ENCODE assay signal across 8 cellular contexts in the genomic region with DNA sequence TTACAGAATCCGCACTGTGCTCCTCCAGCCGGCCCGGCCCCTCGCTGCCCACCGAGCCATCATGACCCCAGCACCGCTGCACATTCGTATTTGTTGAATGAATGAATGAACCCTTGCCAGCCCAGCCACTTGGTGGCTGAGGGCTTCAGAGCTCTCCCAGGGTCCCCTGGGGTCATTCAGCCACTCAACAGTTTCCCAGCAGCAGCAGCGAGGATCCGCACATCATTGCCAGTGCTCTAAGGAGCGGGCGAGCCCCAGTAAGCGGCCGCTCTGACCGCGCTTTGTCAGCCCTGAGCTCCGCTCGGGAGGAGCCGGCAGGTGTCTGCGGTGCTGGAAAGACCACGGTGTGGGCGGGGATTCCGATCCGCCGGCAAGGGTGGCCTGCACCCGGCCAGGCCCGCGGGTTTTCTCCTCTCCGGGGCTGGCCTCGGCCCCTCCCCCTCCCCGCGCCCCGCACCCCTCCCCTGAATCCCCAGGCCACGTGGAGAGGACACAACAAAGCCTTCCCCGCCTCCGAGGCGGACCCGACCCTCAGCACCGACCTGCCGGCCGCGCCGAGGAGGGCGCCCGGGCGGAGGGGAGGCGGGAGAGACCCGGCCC. TPM values are rescaled to one million over a fixed set of nuclear protein-coding genes. Genes with fewer than 3 reads are reported as not detected.
DNase-seq lines count a peak whose midpoint lies in the region; ATAC-seq and TF ChIP-seq lines count a peak whose summit lies in the region.

No MANE protein-coding gene starts in this region.

- BruUV-seq in PC-3 (replicated peaks; lab: Mats Ljungman, UMichigan) = no TSS peak

- H3K9me3 ChIP-seq in PC-3 (ENCODE audit: low read length) = no peaks in the 10 kb centered on the region

- no peaks in the 10 kb centered on the region for H3F3A ChIP-seq in PC-3 (ENCODE audit: low read length, unreplicated experiment)

- POLR2A ChIA-PET in PC-3 (lab: Charles Lee; ENCODE audit: unreplicated experiment) = no interaction called here

- TF ChIP-seq CTCF in GM12864 (IDR thresholded peaks at IDR 0.05; ENCODE audit: low read depth, low read length, missing control alignments) (no peak), PC-3 (conservative IDR thresholded peaks at IDR 0.05; ENCODE audit: low read depth, low read length) (no peak), glutamatergic neuron (IDR thresholded peaks at IDR 0.05; ENCODE audit: partially characterized antibody, unreplicated experiment) (no peak), progenitor cell of endocrine pancreas (IDR thresholded peaks at IDR 0.05; ENCODE audit: unreplicated experiment) (no peak)

- no peaks in the 10 kb centered on the region for H3K9me2 ChIP-seq in PC-3 (replicated peaks; ENCODE audit: low read length)

- ATAC-seq in HG03095 (IDR thresholded peaks at IDR 0.05; ENCODE audit: unreplicated experiment) = peak; percentile 31
- peak; percentile 73 for ATAC-seq in PC-3
- ATAC-seq in HG03025 (IDR thresholded peaks at IDR 0.05; ENCODE audit: low FRiP score, unreplicated experiment) = no peak
- ATAC-seq in GM18519 (IDR thresholded peaks at IDR 0.05; ENCODE audit: low FRiP score, unreplicated experiment) = no peak

- peak overlapping the region; percentile 58 for H3K9ac ChIP-seq in PC-3 (ENCODE audit: low read length)

- DNase-seq in GM12864 (ENCODE audit: low read depth) (no peak), PC-3 (peak; percentile 47), glutamatergic neuron (peak; percentile 77), progenitor cell of endocrine pancreas (ENCODE audit: low spot score, unreplicated experiment) (peak; percentile 65)
- peak; percentile 87 for DNase-seq in activated effector memory CD4-positive, alpha-beta T cell treated with anti-CD3 and anti-CD28 coated beads, Interleukin-2, amount 50 U/mL, for 16 hours

- no peak overlapping the region for H3K27ac ChIP-seq in PC-3 (ENCODE audit: low read length)

- peak overlapping the region; percentile 99 for H3K4me2 ChIP-seq in PC-3 (ENCODE audit: low read length)

- H3K36me3 Mint-ChIP-seq in glutamatergic neuron (ENCODE audit: unreplicated experiment) (no peaks in the 10 kb centered on the region), progenitor cell of endocrine pancreas (ENCODE audit: insufficient read depth) (no peaks in the 10 kb centered on the region)

- CTCF ChIA-PET in PC-3 (lab: Charles Lee) = no interaction called here

- H4K20me1 ChIP-seq in PC-3 (ENCODE audit: low read length) = no peaks in the 10 kb centered on the region

- H3K27me3 ChIP-seq in PC-3 (ENCODE audit: low read length) = no peaks in the 10 kb centered on the region

- peaks cover 11% of the 10 kb centered on the region for H3K4me1 Mint-ChIP-seq in glutamatergic neuron (ENCODE audit: low read depth, unreplicated experiment)
- H3K4me1 Mint-ChIP-seq in progenitor cell of endocrine pancreas (ENCODE audit: low read depth) = peaks cover 10% of the 10 kb centered on the region

- peak overlapping the region; percentile 70 for H3K4me3 ChIP-seq in GM12864 (ENCODE audit: low read depth, low read length)
- H3K4me3 ChIP-seq in PC-3 (ENCODE audit: low read length) = peak overlapping the region; percentile 81

- H3K79me2 ChIP-seq in PC-3 (ENCODE audit: low read length) = peaks cover 40% of the 10 kb centered on the region

- peak overlapping the region; percentile 57 for H2AFZ ChIP-seq in PC-3 (ENCODE audit: low read length)

- H3K27ac Mint-ChIP-seq in glutamatergic neuron (ENCODE audit: unreplicated experiment) (peak overlapping the region; percentile 66), progenitor cell of endocrine pancreas (peak overlapping the region; percentile 83)

- intact Hi-C loops in PC-3 (cut with micrococcal nuclease) = no loop called here

- H3K9me3 Mint-ChIP-seq in glutamatergic neuron (ENCODE audit: unreplicated experiment) (peaks cover 8% of the 10 kb centered on the region), progenitor cell of endocrine pancreas (ENCODE audit: low read depth) (no peaks in the 10 kb centered on the region)

- peaks cover 19% of the 10 kb centered on the region for H3K4me1 ChIP-seq in PC-3 (ENCODE audit: insufficient read depth, low read length)

- H3K27me3 Mint-ChIP-seq in glutamatergic neuron (ENCODE audit: unreplicated experiment) (peaks cover 10% of the 10 kb centered on the region), progenitor cell of endocrine pancreas (peaks cover 18% of the 10 kb centered on the region)

- no peaks in the 10 kb centered on the region for H3K36me3 ChIP-seq in PC-3 (ENCODE audit: low read depth, low read length)

- peak overlapping the region; percentile 79 for H3K4me3 Mint-ChIP-seq in glutamatergic neuron (ENCODE audit: unreplicated experiment)
- peak overlapping the region; percentile 76 for H3K4me3 Mint-ChIP-seq in progenitor cell of endocrine pancreas (ENCODE audit: low read depth)

RNA-seq across cellular contexts. Expression of gene BID, which starts 0.6 kb away (rescaled TPM):
- 123 and 129 TPM in 2 replicates for total RNA-seq in PC-3 (2014; rRNA removed)
- 18.5 TPM for total RNA-seq in glutamatergic neuron (ENCODE audit: unreplicated experiment)
- total RNA-seq in progenitor cell of endocrine pancreas = 22.8 and 24.6 TPM in 2 replicates

Comparison
In these comparisons a context has a peak if more than half of its experiments do, and no peak if none do; other contexts are left out.
1. ATAC-seq: peak in HG03095 (single experiment) and PC-3 (single experiment); none in HG03025 (single experiment) and GM18519 (single experiment).